ENCODE assay signal across 16 cellular contexts in the genomic region with DNA sequence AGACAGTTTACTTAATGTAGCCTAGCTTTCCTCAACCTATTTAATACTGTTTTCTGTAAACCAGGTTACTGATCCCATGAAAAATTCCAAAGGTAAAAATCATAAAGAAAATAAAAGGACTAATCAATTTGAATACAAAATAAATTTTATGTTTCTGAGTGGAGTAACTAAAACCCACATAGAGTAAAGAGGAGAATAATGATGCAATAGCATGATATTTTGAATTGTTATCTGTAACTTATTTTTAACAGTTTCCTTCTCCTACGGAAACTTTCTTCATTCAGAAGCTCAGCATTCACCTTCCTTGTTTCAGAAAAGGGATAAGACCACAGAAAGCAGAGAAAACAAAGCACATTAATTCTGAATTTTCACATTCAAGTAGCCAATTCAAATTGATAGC.
A peak's percentile ranks its signal among the peaks of the same experiment; 100 is the strongest.
DNase-seq lines count a peak whose midpoint lies in the region; ATAC-seq and TF ChIP-seq lines count a peak whose summit lies in the region.
"Had no signal": no experiment of that assay in that cellular context is flagged by ENCODE, and none has a peak within 500 bp of the region (broad histone marks: within the 10 kb centered on the region; RNA-seq: fewer than 3 reads in every experiment).

No MANE protein-coding gene starts in this region.

- no peaks in the 10 kb centered on the region for H4K20me1 ChIP-seq in smooth muscle cell (ENCODE audit: low read depth)

- no peak for TF ChIP-seq CTCF in smooth muscle cell (IDR thresholded peaks at IDR 0.05; ENCODE audit: borderline replicate concordance, insufficient read depth, poor library complexity, severe bottlenecking)

- no peak overlapping the region for H2BK12ac ChIP-seq in neuronal stem cell (ENCODE audit: low read length)

- H3K79me1 ChIP-seq in neuronal stem cell (ENCODE audit: low read depth, low read length): no peaks in the 10 kb centered on the region

- H4K8ac ChIP-seq in neuronal stem cell (ENCODE audit: low read depth, low read length): no peak overlapping the region

- H3K4me3 ChIP-seq in neuronal stem cell (ENCODE audit: low read length in 2 of 2): no peak overlapping the region
- H3K4me3 ChIP-seq in smooth muscle cell: no peak overlapping the region
- no peak overlapping the region for H3K4me3 ChIP-seq in effector memory CD4-positive, alpha-beta T cell (ENCODE audit: insufficient read depth, low read depth, low read length, poor library complexity, severe bottlenecking)
- H3K4me3 ChIP-seq: GM23248 had no signal

- H3K23ac ChIP-seq in neuronal stem cell (ENCODE audit: low read depth, low read length, poor library complexity): no peak overlapping the region

- H4K91ac ChIP-seq in neuronal stem cell (ENCODE audit: low read depth, low read length, poor library complexity): no peak overlapping the region

- H3K9me3 ChIP-seq in neuronal stem cell (replicated peaks in 1 of 2; ENCODE audit: control insufficient read depth in 2 of 2, insufficient read depth in 1 of 2, low read depth in 1 of 2, low read length in 2 of 2): no peaks in the 10 kb centered on the region
- H3K9me3 ChIP-seq in smooth muscle cell (replicated peaks; ENCODE audit: low read depth): no peaks in the 10 kb centered on the region
- no peaks in the 10 kb centered on the region for H3K9me3 ChIP-seq in effector memory CD4-positive, alpha-beta T cell (ENCODE audit: control insufficient read depth, low read length)

- H2AFZ ChIP-seq in neuronal stem cell (ENCODE audit: low read length): peak overlapping the region; percentile 6
- H2AFZ ChIP-seq in smooth muscle cell (ENCODE audit: low read depth): peak overlapping the region; percentile 74
- H2AFZ ChIP-seq: GM23248 had no signal

- no peak overlapping the region for H2AK5ac ChIP-seq in neuronal stem cell (ENCODE audit: low read depth, low read length)

- no peak overlapping the region for H3K9ac ChIP-seq in neuronal stem cell (ENCODE audit: low read depth, low read length, poor library complexity)
- H3K9ac ChIP-seq in smooth muscle cell (ENCODE audit: low read depth): no peak overlapping the region
- H3K9ac ChIP-seq: GM23248 had no signal

- no peaks in the 10 kb centered on the region for H3K36me3 ChIP-seq in neuronal stem cell (replicated peaks in 1 of 2; ENCODE audit: control insufficient read depth in 2 of 2, insufficient read depth in 2 of 2, low read length in 2 of 2)
- no peaks in the 10 kb centered on the region for H3K36me3 ChIP-seq in smooth muscle cell (ENCODE audit: low read depth)
- no peaks in the 10 kb centered on the region for H3K36me3 ChIP-seq in effector memory CD4-positive, alpha-beta T cell (ENCODE audit: control insufficient read depth, insufficient read depth, low read length)

- H2BK5ac ChIP-seq in neuronal stem cell (ENCODE audit: low read length): no peak overlapping the region

- no peak overlapping the region for H3K18ac ChIP-seq in neuronal stem cell (ENCODE audit: low read length)

- no peak overlapping the region for H3K14ac ChIP-seq in neuronal stem cell (ENCODE audit: low read length)

- H2BK15ac ChIP-seq in neuronal stem cell (ENCODE audit: low read length): no peak overlapping the region

- no peak overlapping the region for H3K27ac ChIP-seq in neuronal stem cell (replicated peaks; ENCODE audit: low read length)
- H3K27ac ChIP-seq in smooth muscle cell (ENCODE audit: low read depth): no peak overlapping the region
- no peak overlapping the region for H3K27ac ChIP-seq in effector memory CD4-positive, alpha-beta T cell (ENCODE audit: insufficient read depth, low read length, poor library complexity, severe bottlenecking)
- H3K27ac ChIP-seq: GM23248 had no signal

- H3K4me1 ChIP-seq in neuronal stem cell (ENCODE audit: control insufficient read depth in 2 of 2, insufficient read depth in 1 of 2, low read depth in 1 of 2, low read length in 2 of 2): no peaks in the 10 kb centered on the region
- no peaks in the 10 kb centered on the region for H3K4me1 ChIP-seq in smooth muscle cell (ENCODE audit: low read depth)
- no peaks in the 10 kb centered on the region for H3K4me1 ChIP-seq in effector memory CD4-positive, alpha-beta T cell (ENCODE audit: control insufficient read depth, insufficient read depth, low read length, poor library complexity, severe bottlenecking)

- H2BK120ac ChIP-seq in neuronal stem cell (ENCODE audit: low read depth, low read length): no peak overlapping the region

- no CpG with 5 or more reads among the region's 1 CpG for WGBS in neuronal stem cell (ENCODE audit: extremely low coverage in 2 of 2, insufficient read length in 2 of 2, insufficient replicate concordance in 1 of 2), 2 donors
- WGBS in smooth muscle cell (ENCODE audit: low lambda C conversion rate): 82% methylated on average over 1 of the region's 1 CpG

- no peaks in the 10 kb centered on the region for H3K27me3 ChIP-seq in neuronal stem cell (ENCODE audit: control insufficient read depth in 3 of 3, insufficient read depth in 3 of 3, low read depth in 1 of 3, low read length in 3 of 3)
- no peaks in the 10 kb centered on the region for H3K27me3 ChIP-seq in smooth muscle cell (ENCODE audit: low read depth)
- H3K27me3 ChIP-seq in effector memory CD4-positive, alpha-beta T cell (replicated peaks; ENCODE audit: control insufficient read depth, insufficient read depth, low read length, poor library complexity, severe bottlenecking): no peaks in the 10 kb centered on the region

- ATAC-seq in HG03432 (IDR thresholded peaks at IDR 0.05; ENCODE audit: unreplicated experiment) (no peak), GM19452 (IDR thresholded peaks at IDR 0.05; ENCODE audit: unreplicated experiment) (no peak)

- H3F3A ChIP-seq in smooth muscle cell (ENCODE audit: low read depth): no peaks in the 10 kb centered on the region

- no peaks in the 10 kb centered on the region for H3K79me2 ChIP-seq in smooth muscle cell (ENCODE audit: low read depth)

- DNase-seq in OCI-M1 (lab: John Stamatoyannopoulos, UW) (peak; percentile 74), neuronal stem cell (ENCODE audit: low spot score) (no peak), smooth muscle cell (lab: John Stamatoyannopoulos, UW; ENCODE audit: unreplicated experiment) (no peak)
- no peak for DNase-seq in effector memory CD4-positive, alpha-beta T cell
- DNase-seq: C1 segment of cervical spinal cord; Calu3; CD4-positive, alpha-beta memory T cell; COR-L47; DMS53; DMS79 treated with DMSO at 0.1 percent for 48 hours; GF-D8; GM23248; H7; HCEC 1CT had no signal

- no peak overlapping the region for H3K4ac ChIP-seq in neuronal stem cell (ENCODE audit: low read length)

- H3K4me2 ChIP-seq in neuronal stem cell (ENCODE audit: insufficient read depth, low read length, poor library complexity, severe bottlenecking) (no peak overlapping the region), smooth muscle cell (no peak overlapping the region)
